ENCODE assay signal across 18 cellular contexts in genomic region chr5:87190687-87191086, GRCh38.
DNase-seq lines count a peak whose midpoint lies in the region; ATAC-seq, FAIRE-seq and TF ChIP-seq lines count a peak whose summit lies in the region.
"Had no signal": no experiment of that assay in that cellular context is flagged by ENCODE, and none has a peak within 500 bp of the region (broad histone marks: within the 10 kb centered on the region; RNA-seq: fewer than 3 reads in every experiment).

No MANE protein-coding gene starts in this region.

- no peaks in the 10 kb centered on the region for H3K36me3 Mint-ChIP-seq in WTC11

- H3K9me3 Mint-ChIP-seq in WTC11: no peaks in the 10 kb centered on the region
- H3K9me3 Mint-ChIP-seq: activated CD4-positive, alpha-beta T cell treated with anti-CD3 and anti-CD28 coated beads, Interleukin-2, amount 10 ng/mL, durations not matched to agents 7 days and 5 days had no signal

- no peaks in the 10 kb centered on the region for H3K27me3 Mint-ChIP-seq in WTC11 (ENCODE audit: low read depth)
- H3K27me3 Mint-ChIP-seq: activated CD4-positive, alpha-beta T cell treated with anti-CD3 and anti-CD28 coated beads, Interleukin-2, amount 10 ng/mL, durations not matched to agents 7 days and 5 days; progenitor cell of endocrine pancreas had no signal

- ATAC-seq in HG02623 (IDR thresholded peaks at IDR 0.05; ENCODE audit: unreplicated experiment) (peak; percentile 59), HG03378 (IDR thresholded peaks at IDR 0.05; ENCODE audit: unreplicated experiment) (peak; percentile 66), WTC11 (no peak)
- ATAC-seq: mucosa of descending colon had no signal

- POLR2A ChIA-PET in GM10248 (lab: Yijun Ruan, JAX): no interaction called here
- POLR2A ChIA-PET in WTC11 (lab: Charles Lee): no interaction called here

- CTCF ChIA-PET in GM10248 (lab: Yijun Ruan, JAX) (interaction anchor here (1.8 kb wide), 2 partner anchors 43 to 116 kb away, joined by 4 read pairs; no protein-coding TSS in a partner anchor), WTC11 (lab: Charles Lee) (no interaction called here)

- TF ChIP-seq CTCF in GM10248 (IDR thresholded peaks at IDR 0.05; ENCODE audit: control extremely low read depth, extremely low read depth, low read depth, missing control alignments): no peak
- no peak for TF ChIP-seq CTCF in WTC11 (IDR thresholded peaks at IDR 0.05)

- peak; percentile 79 for FAIRE-seq in GM19239 (lab: Jason Lieb, UNC)
- FAIRE-seq: keratinocyte had no signal

- no peak overlapping the region for H3K27ac Mint-ChIP-seq in WTC11
- H3K27ac Mint-ChIP-seq: activated CD4-positive, alpha-beta T cell treated with anti-CD3 and anti-CD28 coated beads, Interleukin-2, amount 10 ng/mL, durations not matched to agents 7 days and 5 days; progenitor cell of endocrine pancreas had no signal

- DNase-seq in GM10248 (ENCODE audit: extremely low spot score): peak; percentile 16
- DNase-seq in GM19239 (ENCODE audit: insufficient read length, low spot score): no peak
- DNase-seq in NCI-H226: no peak
- no peak for DNase-seq in WTC11 (ENCODE audit: low spot score)
- DNase-seq in SW 1271 (lab: John Stamatoyannopoulos, UW): no peak
- no peak for DNase-seq in NAMALWA (ENCODE audit: low spot score)
- DNase-seq: activated CD4-positive, alpha-beta T cell treated with anti-CD3 and anti-CD28 coated beads, Interleukin-2, amount 10 ng/mL, durations not matched to agents 7 days and 5 days; activated T-cell treated with anti-CD3 and anti-CD28 coated beads, Interleukin-2, amount 50 U/mL, for 48 hours; cerebellar nuclear complex; GDM1; HCEC 1CT; mucosa of descending colon; NCI-H2029 treated with DMSO at 0.1 percent for 48 hours; stimulated activated CD4-positive, alpha-beta T cell treated with anti-CD3 and anti-CD28 coated beads, Interleukin-12 subunit alpha, Interleukin-12 subunit beta, amount 100 ng/mL, for 4 hours had no signal

- H3K4me3 Mint-ChIP-seq in WTC11: no peak overlapping the region
- H3K4me3 Mint-ChIP-seq: activated CD4-positive, alpha-beta T cell treated with anti-CD3 and anti-CD28 coated beads, Interleukin-2, amount 10 ng/mL, durations not matched to agents 7 days and 5 days had no signal

- peaks cover 3% of the 10 kb centered on the region for H3K4me1 Mint-ChIP-seq in WTC11

TF ChIP-seq in WTC11, 78 proteins besides CTCF, POLR2A, EP300 and RAD21 (continues in another document):
- no peak for TF ChIP-seq ZNF512 (CRISPR knock-in tag; IDR thresholded peaks at IDR 0.05; ENCODE audit: borderline replicate concordance)
- TF ChIP-seq CBFB (CRISPR knock-in tag; IDR thresholded peaks at IDR 0.05; ENCODE audit: low read depth): no peak
- no peak for TF ChIP-seq RORB (CRISPR knock-in tag; IDR thresholded peaks at IDR 0.05)
- TF ChIP-seq NR3C1 (CRISPR knock-in tag; conservative IDR thresholded peaks at IDR 0.05; ENCODE audit: low read depth): no peak
- no peak for TF ChIP-seq FOXP4 (CRISPR knock-in tag; IDR thresholded peaks at IDR 0.05)
- TF ChIP-seq NFATC4 (CRISPR knock-in tag; IDR thresholded peaks at IDR 0.05): no peak
- TF ChIP-seq SMAD3 (CRISPR knock-in tag; IDR thresholded peaks at IDR 0.05; ENCODE audit: borderline replicate concordance): no peak
- no peak for TF ChIP-seq SP1 (CRISPR knock-in tag; conservative IDR thresholded peaks at IDR 0.05)
- TF ChIP-seq ATF1 (CRISPR knock-in tag; IDR thresholded peaks at IDR 0.05): no peak
- no peak for TF ChIP-seq CREM (CRISPR knock-in tag; IDR thresholded peaks at IDR 0.05)
- no peak for TF ChIP-seq ZNF219 (CRISPR knock-in tag; IDR thresholded peaks at IDR 0.05; ENCODE audit: borderline replicate concordance)
- TF ChIP-seq ZBTB43 (CRISPR knock-in tag; IDR thresholded peaks at IDR 0.05): no peak
- TF ChIP-seq ZMAT4 (CRISPR knock-in tag; IDR thresholded peaks at IDR 0.05): no peak
- no peak for TF ChIP-seq GRHL2 (CRISPR knock-in tag; IDR thresholded peaks at IDR 0.05; ENCODE audit: insufficient replicate concordance, severe bottlenecking)
- TF ChIP-seq MLX (CRISPR knock-in tag; IDR thresholded peaks at IDR 0.05): no peak
- no peak for TF ChIP-seq USF1 (CRISPR knock-in tag; IDR thresholded peaks at IDR 0.05)
- no peak for TF ChIP-seq STAT6 (CRISPR knock-in tag; conservative IDR thresholded peaks at IDR 0.05; ENCODE audit: low read depth)
- TF ChIP-seq RELA (CRISPR knock-in tag; IDR thresholded peaks at IDR 0.05; ENCODE audit: borderline replicate concordance): no peak
